In the genomic region with DNA sequence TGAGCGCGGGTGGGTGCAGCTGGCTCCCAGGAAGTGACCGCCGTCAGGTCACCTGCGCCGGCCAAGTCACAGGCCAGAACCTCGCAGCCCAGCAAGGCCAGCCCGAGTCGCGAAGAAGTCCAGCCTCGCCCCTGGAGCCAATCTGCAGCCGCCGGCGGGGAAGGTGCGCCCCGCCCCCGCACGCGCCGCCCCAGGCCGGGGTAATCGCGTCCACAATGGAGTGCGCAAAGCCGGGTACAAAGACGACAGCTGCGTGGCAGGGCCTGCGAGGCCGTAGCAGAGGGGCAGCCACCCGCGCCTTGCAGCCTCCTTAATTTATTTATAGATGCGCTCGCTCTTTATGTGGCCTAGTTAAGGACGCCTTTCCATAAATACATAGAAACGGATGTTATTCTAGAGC, we compare ENCODE assay signal across 16 cellular contexts.
DNase-seq lines count a peak whose midpoint lies in the region; ATAC-seq and TF ChIP-seq lines count a peak whose summit lies in the region.
"Had no signal": no experiment of that assay in that cellular context is flagged by ENCODE, and none has a peak within 500 bp of the region (broad histone marks: within the 10 kb centered on the region; RNA-seq: fewer than 3 reads in every experiment).

No MANE protein-coding gene starts in this region.

- 31 to 46% methylated on average over 6 to 11 of the region's 35 CpGs for WGBS in gastroesophageal sphincter (ENCODE audit: low coverage in 1 of 2), 2 donors
- 12 to 15% (median 14%) methylated on average over 34 to 35 of the region's 35 CpGs for WGBS in psoas muscle, 3 donors

- intact Hi-C loops in psoas muscle (cut with DNase I), result loop anchor here in 1 of 2 donors (10.0 kb wide), 1 partner anchor 132 kb away; no protein-coding TSS in a partner anchor

- ATAC-seq in gastroesophageal sphincter, result no peak
- peak; percentile 78 to 90 (median 84) for ATAC-seq in psoas muscle
- no peak for ATAC-seq in activated naive CD8-positive, alpha-beta T cell treated with anti-CD3 and anti-CD28 coated beads, Interleukin-2, amount 50 U/mL, for 24 hours
- ATAC-seq in HG03571 (IDR thresholded peaks at IDR 0.05; ENCODE audit: unreplicated experiment), result no peak
- no peak for ATAC-seq in GM18867 (IDR thresholded peaks at IDR 0.05; ENCODE audit: unreplicated experiment)
- ATAC-seq: effector memory CD8-positive, alpha-beta T cell; left lung had no signal

- H3K9me3 Mint-ChIP-seq in activated naive CD8-positive, alpha-beta T cell treated with anti-CD3 and anti-CD28 coated beads, Interleukin-2, amount 50 U/mL, for 24 hours, result no peaks in the 10 kb centered on the region
- H3K9me3 Mint-ChIP-seq: effector memory CD8-positive, alpha-beta T cell; nephron had no signal

- TF ChIP-seq CTCF in gastroesophageal sphincter (IDR thresholded peaks at IDR 0.05) (no peak), psoas muscle (IDR thresholded peaks at IDR 0.05) (no peak), GM13976 (IDR thresholded peaks at IDR 0.05; ENCODE audit: borderline replicate concordance, control extremely low read depth, extremely low read depth, insufficient read depth, missing control alignments) (no peak)

- no peak overlapping the region for H3K27ac Mint-ChIP-seq in activated naive CD8-positive, alpha-beta T cell treated with anti-CD3 and anti-CD28 coated beads, Interleukin-2, amount 50 U/mL, for 24 hours
- H3K27ac Mint-ChIP-seq: effector memory CD8-positive, alpha-beta T cell; nephron had no signal

- no peaks in the 10 kb centered on the region for H3K36me3 Mint-ChIP-seq in activated naive CD8-positive, alpha-beta T cell treated with anti-CD3 and anti-CD28 coated beads, Interleukin-2, amount 50 U/mL, for 24 hours (ENCODE audit: low read depth)

- H3K27ac ChIP-seq in ACC112 (ENCODE audit: low read depth, low read length) (no peak overlapping the region), gastroesophageal sphincter (peak overlapping the region in 3 of 4 donors; percentile 79 to 90 (median 87)), psoas muscle (peak overlapping the region; percentile 23)
- H3K27ac ChIP-seq: left lung, upper lobe of left lung had no signal

- TF ChIP-seq POLR2A in gastroesophageal sphincter (IDR thresholded peaks at IDR 0.05), result no peak

- H3K4me1 ChIP-seq in ACC112 (ENCODE audit: control insufficient read depth, insufficient read depth, low read length, unreplicated experiment) (no peaks in the 10 kb centered on the region), gastroesophageal sphincter (peaks cover 4 to 62% (median 7%) of the 10 kb centered on the region in 3 donors), psoas muscle (peaks cover 14% of the 10 kb centered on the region)

- H3K36me3 ChIP-seq in ACC112 (ENCODE audit: insufficient read depth, low read length) (no peaks in the 10 kb centered on the region), gastroesophageal sphincter (no peaks in the 10 kb centered on the region), psoas muscle (ENCODE audit: insufficient read depth in 1 of 2, low read depth in 1 of 2) (no peaks in the 10 kb centered on the region)
- H3K36me3 ChIP-seq: left lung, upper lobe of left lung had no signal

- TF ChIP-seq EP300 in gastroesophageal sphincter (IDR thresholded peaks at IDR 0.05), result no peak

- peaks cover under 1% of the 10 kb centered on the region for H3K4me1 Mint-ChIP-seq in activated naive CD8-positive, alpha-beta T cell treated with anti-CD3 and anti-CD28 coated beads, Interleukin-2, amount 50 U/mL, for 24 hours

- H3K9me3 ChIP-seq in gastroesophageal sphincter (no peaks in the 10 kb centered on the region), psoas muscle (no peaks in the 10 kb centered on the region)
- H3K9me3 ChIP-seq: left lung, upper lobe of left lung had no signal

- no peaks in the 10 kb centered on the region for H3K79me2 ChIP-seq in ACC112 (ENCODE audit: control insufficient read depth, insufficient read depth, low read length, unreplicated experiment)

- in situ Hi-C loops in GM13976 (cut with MboI; ENCODE audit: low sequenced_read_pairs, unreplicated experiment), result no loop called here

- H3K27me3 Mint-ChIP-seq in activated naive CD8-positive, alpha-beta T cell treated with anti-CD3 and anti-CD28 coated beads, Interleukin-2, amount 50 U/mL, for 24 hours, result peaks cover 28% of the 10 kb centered on the region

- H3K27me3 ChIP-seq in ACC112 (ENCODE audit: insufficient read depth, low read length), result no peaks in the 10 kb centered on the region
- H3K27me3 ChIP-seq in gastroesophageal sphincter, result no peaks in the 10 kb centered on the region
- H3K27me3 ChIP-seq in psoas muscle (ENCODE audit: insufficient read depth in 3 of 3, low read length in 2 of 3), result no peaks in the 10 kb centered on the region
- H3K27me3 ChIP-seq: upper lobe of left lung had no signal

- no peak overlapping the region for H3K4me3 Mint-ChIP-seq in activated naive CD8-positive, alpha-beta T cell treated with anti-CD3 and anti-CD28 coated beads, Interleukin-2, amount 50 U/mL, for 24 hours
- H3K4me3 Mint-ChIP-seq: effector memory CD8-positive, alpha-beta T cell; nephron had no signal

- H2AFZ ChIP-seq in ACC112 (ENCODE audit: low read length, unreplicated experiment), result peak overlapping the region; percentile 32

- H3K4me3 ChIP-seq in ACC112 (ENCODE audit: low read depth, low read length) (peak overlapping the region; percentile 58), gastroesophageal sphincter (peak overlapping the region in 1 of 2 donors; percentile 21), psoas muscle (peak overlapping the region; percentile 55)
- H3K4me3 ChIP-seq: left lung, upper lobe of left lung had no signal

- DNase-seq in NCI-H82 (lab: John Stamatoyannopoulos, UW), result peak; percentile 80
- DNase-seq in psoas muscle, result peak; percentile 23 to 65
- no peak for DNase-seq in GM13976 (ENCODE audit: low spot score)
- no peak for DNase-seq in activated naive CD8-positive, alpha-beta T cell treated with anti-CD3 and anti-CD28 coated beads, Interleukin-2, amount 50 U/mL, for 24 hours
- DNase-seq: ACHN; activated CD4-positive, CD25-positive, alpha-beta regulatory T cell treated with anti-CD3 and anti-CD28 coated beads, Interleukin-2, amount 50 U/mL, for 72 hours; activated T-cell treated with anti-CD3 and anti-CD28 coated beads for 4 hours; amniotic stem cell; effector memory CD8-positive, alpha-beta T cell had no signal

Comparison
In these comparisons a context has a peak if more than half of its experiments do, and no peak if none do; other contexts are left out.
1. DNase-seq: peak in NCI-H82 (single experiment) and psoas muscle (2 of 2); none in GM13976 (single experiment) and activated naive CD8-positive, alpha-beta T cell treated with anti-CD3 and anti-CD28 coated beads, Interleukin-2, amount 50 U/mL, for 24 hours (single experiment).
2. ATAC-seq: peak in psoas muscle (4 of 4); none in gastroesophageal sphincter (single experiment), activated naive CD8-positive, alpha-beta T cell treated with anti-CD3 and anti-CD28 coated beads, Interleukin-2, amount 50 U/mL, for 24 hours (single experiment), HG03571 (single experiment) and GM18867 (single experiment).